Comparison of ENCODE assay signal across 1 cellular context in genomic region chr2:240147382-240147781, GRCh38.
TF ChIP-seq lines count a peak whose summit lies in the region.

No MANE protein-coding gene starts in this region.

TF ChIP-seq in GM12878, 131 proteins besides CTCF, POLR2A, EP300 and RAD21:
- no peak for TF ChIP-seq SRF (IDR thresholded peaks at IDR 0.05; ENCODE audit: low read depth in 2 of 2, low read length in 2 of 2)
- TF ChIP-seq, protein P1, sequence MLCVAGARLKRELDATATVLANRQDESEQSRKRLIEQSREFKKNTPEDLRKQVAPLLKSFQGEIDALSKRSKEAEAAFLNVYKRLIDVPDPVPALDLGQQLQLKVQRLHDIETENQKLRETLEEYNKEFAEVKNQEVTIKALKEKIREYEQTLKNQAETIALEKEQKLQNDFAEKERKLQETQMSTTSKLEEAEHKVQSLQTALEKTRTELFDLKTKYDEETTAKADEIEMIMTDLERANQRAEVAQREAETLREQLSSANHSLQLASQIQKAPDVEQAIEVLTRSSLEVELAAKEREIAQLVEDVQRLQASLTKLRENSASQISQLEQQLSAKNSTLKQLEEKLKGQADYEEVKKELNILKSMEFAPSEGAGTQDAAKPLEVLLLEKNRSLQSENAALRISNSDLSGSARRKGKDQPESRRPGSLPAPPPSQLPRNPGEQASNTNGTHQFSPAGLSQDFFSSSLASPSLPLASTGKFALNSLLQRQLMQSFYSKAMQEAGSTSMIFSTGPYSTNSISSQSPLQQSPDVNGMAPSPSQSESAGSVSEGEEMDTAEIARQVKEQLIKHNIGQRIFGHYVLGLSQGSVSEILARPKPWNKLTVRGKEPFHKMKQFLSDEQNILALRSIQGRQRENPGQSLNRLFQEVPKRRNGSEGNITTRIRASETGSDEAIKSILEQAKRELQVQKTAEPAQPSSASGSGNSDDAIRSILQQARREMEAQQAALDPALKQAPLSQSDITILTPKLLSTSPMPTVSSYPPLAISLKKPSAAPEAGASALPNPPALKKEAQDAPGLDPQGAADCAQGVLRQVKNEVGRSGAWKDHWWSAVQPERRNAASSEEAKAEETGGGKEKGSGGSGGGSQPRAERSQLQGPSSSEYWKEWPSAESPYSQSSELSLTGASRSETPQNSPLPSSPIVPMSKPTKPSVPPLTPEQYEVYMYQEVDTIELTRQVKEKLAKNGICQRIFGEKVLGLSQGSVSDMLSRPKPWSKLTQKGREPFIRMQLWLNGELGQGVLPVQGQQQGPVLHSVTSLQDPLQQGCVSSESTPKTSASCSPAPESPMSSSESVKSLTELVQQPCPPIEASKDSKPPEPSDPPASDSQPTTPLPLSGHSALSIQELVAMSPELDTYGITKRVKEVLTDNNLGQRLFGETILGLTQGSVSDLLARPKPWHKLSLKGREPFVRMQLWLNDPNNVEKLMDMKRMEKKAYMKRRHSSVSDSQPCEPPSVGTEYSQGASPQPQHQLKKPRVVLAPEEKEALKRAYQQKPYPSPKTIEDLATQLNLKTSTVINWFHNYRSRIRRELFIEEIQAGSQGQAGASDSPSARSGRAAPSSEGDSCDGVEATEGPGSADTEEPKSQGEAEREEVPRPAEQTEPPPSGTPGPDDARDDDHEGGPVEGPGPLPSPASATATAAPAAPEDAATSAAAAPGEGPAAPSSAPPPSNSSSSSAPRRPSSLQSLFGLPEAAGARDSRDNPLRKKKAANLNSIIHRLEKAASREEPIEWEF (IDR thresholded peaks at IDR 0.05; ENCODE audit: insufficient replicate concordance, low read depth, low read length): no peak
- TF ChIP-seq, protein P2, sequence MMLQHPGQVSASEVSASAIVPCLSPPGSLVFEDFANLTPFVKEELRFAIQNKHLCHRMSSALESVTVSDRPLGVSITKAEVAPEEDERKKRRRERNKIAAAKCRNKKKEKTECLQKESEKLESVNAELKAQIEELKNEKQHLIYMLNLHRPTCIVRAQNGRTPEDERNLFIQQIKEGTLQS (IDR thresholded peaks at IDR 0.05; ENCODE audit: borderline replicate concordance, extremely low read depth, low read depth, low read length): no peak
- no peak for TF ChIP-seq ZZZ3 (IDR thresholded peaks at IDR 0.05; ENCODE audit: control insufficient read depth, insufficient read length, low read depth)
- TF ChIP-seq FOXK2 (IDR thresholded peaks at IDR 0.05): no peak
- TF ChIP-seq ZBED1 (IDR thresholded peaks at IDR 0.05; ENCODE audit: borderline replicate concordance): no peak
- TF ChIP-seq, protein P3, sequence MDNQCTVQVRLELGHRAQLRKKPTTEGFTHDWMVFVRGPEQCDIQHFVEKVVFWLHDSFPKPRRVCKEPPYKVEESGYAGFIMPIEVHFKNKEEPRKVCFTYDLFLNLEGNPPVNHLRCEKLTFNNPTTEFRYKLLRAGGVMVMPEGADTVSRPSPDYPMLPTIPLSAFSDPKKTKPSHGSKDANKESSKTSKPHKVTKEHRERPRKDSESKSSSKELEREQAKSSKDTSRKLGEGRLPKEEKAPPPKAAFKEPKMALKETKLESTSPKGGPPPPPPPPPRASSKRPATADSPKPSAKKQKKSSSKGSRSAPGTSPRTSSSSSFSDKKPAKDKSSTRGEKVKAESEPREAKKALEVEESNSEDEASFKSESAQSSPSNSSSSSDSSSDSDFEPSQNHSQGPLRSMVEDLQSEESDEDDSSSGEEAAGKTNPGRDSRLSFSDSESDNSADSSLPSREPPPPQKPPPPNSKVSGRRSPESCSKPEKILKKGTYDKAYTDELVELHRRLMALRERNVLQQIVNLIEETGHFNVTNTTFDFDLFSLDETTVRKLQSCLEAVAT (IDR thresholded peaks at IDR 0.05): no peak
- no peak for TF ChIP-seq POLR2AphosphoS2 (IDR thresholded peaks at IDR 0.05; ENCODE audit: low read depth, low read length)
- no peak for TF ChIP-seq MTA3 (IDR thresholded peaks at IDR 0.05; ENCODE audit: borderline replicate concordance, low read length)
- no peak for TF ChIP-seq ZBTB33 (IDR thresholded peaks at IDR 0.05)
- TF ChIP-seq CBX5 (IDR thresholded peaks at IDR 0.05; ENCODE audit: low read depth): no peak
- TF ChIP-seq ZNF217 (IDR thresholded peaks at IDR 0.05): no peak
- TF ChIP-seq, protein P4, sequence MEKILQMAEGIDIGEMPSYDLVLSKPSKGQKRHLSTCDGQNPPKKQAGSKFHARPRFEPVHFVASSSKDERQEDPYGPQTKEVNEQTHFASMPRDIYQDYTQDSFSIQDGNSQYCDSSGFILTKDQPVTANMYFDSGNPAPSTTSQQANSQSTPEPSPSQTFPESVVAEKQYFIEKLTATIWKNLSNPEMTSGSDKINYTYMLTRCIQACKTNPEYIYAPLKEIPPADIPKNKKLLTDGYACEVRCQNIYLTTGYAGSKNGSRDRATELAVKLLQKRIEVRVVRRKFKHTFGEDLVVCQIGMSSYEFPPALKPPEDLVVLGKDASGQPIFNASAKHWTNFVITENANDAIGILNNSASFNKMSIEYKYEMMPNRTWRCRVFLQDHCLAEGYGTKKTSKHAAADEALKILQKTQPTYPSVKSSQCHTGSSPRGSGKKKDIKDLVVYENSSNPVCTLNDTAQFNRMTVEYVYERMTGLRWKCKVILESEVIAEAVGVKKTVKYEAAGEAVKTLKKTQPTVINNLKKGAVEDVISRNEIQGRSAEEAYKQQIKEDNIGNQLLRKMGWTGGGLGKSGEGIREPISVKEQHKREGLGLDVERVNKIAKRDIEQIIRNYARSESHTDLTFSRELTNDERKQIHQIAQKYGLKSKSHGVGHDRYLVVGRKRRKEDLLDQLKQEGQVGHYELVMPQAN (conservative IDR thresholded peaks at IDR 0.05): no peak
- no peak for TF ChIP-seq IKZF2 (IDR thresholded peaks at IDR 0.05)
- no peak for TF ChIP-seq BHLHE40 (IDR thresholded peaks at IDR 0.05; ENCODE audit: borderline replicate concordance in 1 of 2, low read depth in 2 of 2, low read length in 1 of 2)
- TF ChIP-seq JUND (IDR thresholded peaks at IDR 0.05; ENCODE audit: low read depth, low read length): no peak
- no peak for TF ChIP-seq IRF5 (IDR thresholded peaks at IDR 0.05; ENCODE audit: borderline replicate concordance)
- no peak for TF ChIP-seq EZH2 (IDR thresholded peaks at IDR 0.05; ENCODE audit: borderline replicate concordance, control insufficient read depth, low read depth, low read length)
- no peak for TF ChIP-seq BCL11A (IDR thresholded peaks at IDR 0.05; ENCODE audit: low read depth, low read length)
